8 cellular contexts compared by ENCODE assay signal in the genomic region with DNA sequence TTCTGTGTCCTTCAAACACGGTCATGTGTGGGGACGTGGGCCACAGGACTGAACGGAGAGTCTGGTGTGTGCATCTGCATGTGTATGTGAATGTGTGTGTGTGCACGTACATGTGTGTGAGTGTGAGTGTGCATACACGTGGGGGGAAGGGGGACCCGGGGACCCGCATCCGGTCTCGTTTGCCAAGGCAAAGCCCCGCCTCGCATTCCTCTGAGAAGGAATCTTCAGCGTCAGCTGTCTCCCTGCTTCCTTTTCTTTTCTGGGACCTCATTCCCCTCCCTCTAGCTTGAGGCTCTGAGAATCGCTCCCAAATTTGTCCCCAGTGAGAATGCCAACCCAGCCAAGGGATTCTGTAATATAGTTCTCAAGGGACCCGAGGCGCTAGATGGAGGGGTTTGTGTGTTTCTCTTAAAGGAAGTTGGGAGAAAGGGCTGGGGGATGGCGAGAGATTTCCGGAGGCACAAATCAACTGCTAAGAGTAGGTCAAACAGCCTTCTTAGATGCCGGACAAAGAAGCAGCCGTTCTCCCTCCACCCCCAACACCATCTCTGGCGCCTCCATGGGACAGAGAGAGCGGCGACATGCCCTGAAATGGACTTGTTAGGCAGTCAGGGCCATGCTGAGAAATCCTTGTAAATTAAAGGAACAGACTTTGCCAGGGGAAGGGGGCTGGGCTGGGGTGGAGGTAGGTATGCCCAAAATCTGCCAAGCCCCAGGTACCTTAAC. TPM values are rescaled to one million over a fixed set of nuclear protein-coding genes. Genes with fewer than 3 reads are reported as not detected.
DNase-seq lines count a peak whose midpoint lies in the region; ATAC-seq and TF ChIP-seq lines count a peak whose summit lies in the region.

No MANE protein-coding gene starts in this region.

- H3K4me3 Mint-ChIP-seq in effector memory CD8-positive, alpha-beta T cell, result peak overlapping the region; percentile 86 to 91

- no peaks in the 10 kb centered on the region for H3K9me3 Mint-ChIP-seq in effector memory CD8-positive, alpha-beta T cell

- peak overlapping the region; percentile 70 for H3K23ac ChIP-seq in mesendoderm (ENCODE audit: low read length)

- ATAC-seq in effector memory CD8-positive, alpha-beta T cell (replicated peaks), result no peak

- H3K4me3 ChIP-seq in mesendoderm (ENCODE audit: low read length) (no peak overlapping the region), tibial nerve (peak overlapping the region; percentile 2 to 45 (median 32)), SK-N-SH (ENCODE audit: low read depth in 2 of 2, low read length in 1 of 2) (no peak overlapping the region)

- H3K27ac Mint-ChIP-seq in effector memory CD8-positive, alpha-beta T cell, result peak overlapping the region; percentile 100

- H3K79me2 ChIP-seq in mesendoderm (ENCODE audit: control insufficient read depth, insufficient read depth, low read length), result peaks cover 30% of the 10 kb centered on the region
- H3K79me2 ChIP-seq in SK-N-SH (ENCODE audit: insufficient read depth), result peaks cover 98% of the 10 kb centered on the region

- no peak overlapping the region for H4K8ac ChIP-seq in mesendoderm (ENCODE audit: low read depth, low read length)

- no peaks in the 10 kb centered on the region for H3K36me3 ChIP-seq in mesendoderm (ENCODE audit: control insufficient read depth, insufficient read depth, low read length)
- H3K36me3 ChIP-seq in tibial nerve, result no peaks in the 10 kb centered on the region
- peaks cover 0 to 9% of the 10 kb centered on the region in 2 experiments for H3K36me3 ChIP-seq in SK-N-SH (replicated peaks in 1 of 2; ENCODE audit: control insufficient read depth in 1 of 2, insufficient read depth in 2 of 2, low read length in 1 of 2)

- DNase-seq in GM10248 (ENCODE audit: extremely low spot score) (peak; percentile 59), RWPE1 (ENCODE audit: low spot score) (no peak), mesendoderm (peak; percentile 90), tibial nerve (ENCODE audit: low spot score in 2 of 2) (no peak), SK-N-SH (no peak), D341Med (ENCODE audit: low spot score) (no peak), NCI-H187 (lab: John Stamatoyannopoulos, UW) (no peak)
- no peak for DNase-seq in effector memory CD8-positive, alpha-beta T cell

- peaks cover 96% of the 10 kb centered on the region for H3K36me3 Mint-ChIP-seq in effector memory CD8-positive, alpha-beta T cell (ENCODE audit: insufficient read depth)

- H3K9me3 ChIP-seq in tibial nerve (no peaks in the 10 kb centered on the region), SK-N-SH (no peaks in the 10 kb centered on the region)

- H3K4me2 ChIP-seq in mesendoderm (ENCODE audit: low read length) (peak overlapping the region; percentile 4), SK-N-SH (no peak overlapping the region)

- no CpG with 5 or more reads among the region's 22 CpGs for WGBS in mesendoderm (ENCODE audit: extremely low coverage, insufficient coverage, low lambda C conversion rate)
- WGBS in tibial nerve, 2 donors, result 2 to 7% methylated on average over 21 to 22 of the region's 22 CpGs
- WGBS in SK-N-SH (ENCODE audit: low lambda C conversion rate), result 77% methylated on average over 20 of the region's 22 CpGs

- H2BK5ac ChIP-seq in mesendoderm (ENCODE audit: low read length), result peak overlapping the region; percentile 21

- H3K79me1 ChIP-seq in mesendoderm (ENCODE audit: low read length), result peaks cover 13% of the 10 kb centered on the region

- POLR2A ChIA-PET in GM10248 (lab: Yijun Ruan, JAX), result interaction anchor here (1.1 to 2.0 kb wide), 3 partner anchors 10 to 23 kb away, joined by 3 to 13 read pairs (median 5); no protein-coding TSS in a partner anchor
- POLR2A ChIA-PET in RWPE1 (lab: Yijun Ruan, JAX; ENCODE audit: low non-redundant PET), result interaction anchor here (1.2 kb wide), 1 partner anchor 23 kb away, joined by 3 read pairs; no protein-coding TSS in a partner anchor
- POLR2A ChIA-PET in SK-N-SH (lab: Yijun Ruan, JAX), result no interaction called here

- TF ChIP-seq CTCF in GM10248 (IDR thresholded peaks at IDR 0.05; ENCODE audit: control extremely low read depth, extremely low read depth, low read depth, missing control alignments) (peak; percentile 47), RWPE1 (conservative IDR thresholded peaks at IDR 0.05; ENCODE audit: low read depth) (no peak), tibial nerve (IDR thresholded peaks at IDR 0.05) (peak in 3 of 5 experiments; percentile 5 to 36 (median 12)), SK-N-SH (IDR thresholded peaks at IDR 0.05) (no peak)

- peaks cover 4% of the 10 kb centered on the region for H3F3A ChIP-seq in SK-N-SH (replicated peaks; ENCODE audit: insufficient read depth)

- H3K9me2 ChIP-seq in SK-N-SH, result no peaks in the 10 kb centered on the region

- H3K9ac ChIP-seq in mesendoderm (ENCODE audit: low read length) (peak overlapping the region; percentile 42), SK-N-SH (no peak overlapping the region)

- H2BK15ac ChIP-seq in mesendoderm (replicated peaks; ENCODE audit: low read depth), result no peak overlapping the region

- no peak for TF ChIP-seq RAD21 in SK-N-SH (IDR thresholded peaks at IDR 0.05; ENCODE audit: low read length)

- CTCF ChIA-PET in GM10248 (lab: Yijun Ruan, JAX), result interaction anchor here (1.0 to 4.8 kb wide), 9 partner anchors 9 to 47 kb away, joined by 3 to 34 read pairs (median 5); a partner anchor contains a TSS
- CTCF ChIA-PET in RWPE1 (lab: Yijun Ruan, JAX), result interaction anchor here (0.6 to 1.3 kb wide), 3 partner anchors 33 to 147 kb away, joined by 4 to 5 read pairs (median 4); no protein-coding TSS in a partner anchor
- CTCF ChIA-PET in SK-N-SH (lab: Yijun Ruan, JAX), result interaction anchor here (0.7 to 1.3 kb wide), 5 partner anchors 26 to 47 kb away, joined by 3 to 4 read pairs (median 3); a partner anchor contains a TSS

- peaks cover 15% of the 10 kb centered on the region for H4K20me1 ChIP-seq in SK-N-SH (ENCODE audit: insufficient read depth)

- H3K4me1 ChIP-seq in mesendoderm (ENCODE audit: control insufficient read depth, low read depth, low read length) (peaks cover 16% of the 10 kb centered on the region), tibial nerve (peaks cover 0 to 66% (median 58%) of the 10 kb centered on the region in 4 donors), SK-N-SH (ENCODE audit: control insufficient read depth in 1 of 2, insufficient read depth in 2 of 2, low read depth in 1 of 2, low read length in 1 of 2) (peaks cover 12 to 47% of the 10 kb centered on the region in 2 experiments; a peak in 3 of 4 replicates)

- no peak overlapping the region for H2AK5ac ChIP-seq in mesendoderm (ENCODE audit: low read length)

- TF ChIP-seq EP300 in tibial nerve (IDR thresholded peaks at IDR 0.05) (no peak), SK-N-SH (IDR thresholded peaks at IDR 0.05; ENCODE audit: borderline replicate concordance in 1 of 2, low read depth in 1 of 2, low read length in 1 of 2) (no peak)

- peak overlapping the region; percentile 88 for H3K56ac ChIP-seq in mesendoderm (ENCODE audit: low read length)

- no peaks in the 10 kb centered on the region for H3K27me3 Mint-ChIP-seq in effector memory CD8-positive, alpha-beta T cell

- TF ChIP-seq POLR2A in tibial nerve (IDR thresholded peaks at IDR 0.05), result no peak

- H3K27me3 ChIP-seq in mesendoderm (ENCODE audit: insufficient read depth, low read length, poor library complexity) (no peaks in the 10 kb centered on the region), tibial nerve (no peaks in the 10 kb centered on the region), SK-N-SH (ENCODE audit: insufficient read depth) (no peaks in the 10 kb centered on the region)

- H3K27ac ChIP-seq in RWPE1, result peak overlapping the region; percentile 95
- peak overlapping the region; percentile 52 for H3K27ac ChIP-seq in mesendoderm (ENCODE audit: low read depth, low read length)
- peak overlapping the region; percentile 14 to 90 (median 82) for H3K27ac ChIP-seq in tibial nerve
- no peak overlapping the region for H3K27ac ChIP-seq in SK-N-SH (ENCODE audit: low read depth in 2 of 2, low read length in 1 of 2)

- no peak overlapping the region for H2AFZ ChIP-seq in SK-N-SH (ENCODE audit: low read depth)

- peak overlapping the region; percentile 65 for H3K18ac ChIP-seq in mesendoderm (ENCODE audit: low read length)

- peaks cover 87 to 88% of the 10 kb centered on the region in 2 donors for H3K4me1 Mint-ChIP-seq in effector memory CD8-positive, alpha-beta T cell (ENCODE audit: low read depth in 2 of 2)

- H4K5ac ChIP-seq in mesendoderm (ENCODE audit: low read length), result no peak overlapping the region

- no peak overlapping the region for H3K4ac ChIP-seq in mesendoderm (ENCODE audit: low read depth, low read length)

- H2BK120ac ChIP-seq in mesendoderm (ENCODE audit: low read depth, low read length), result peak overlapping the region; percentile 14

TF ChIP-seq in SK-N-SH, 30 proteins besides CTCF, POLR2A, EP300 and RAD21 (continues in another document):
- TF ChIP-seq CHD2 (IDR thresholded peaks at IDR 0.05; ENCODE audit: low read length, partially characterized antibody), result no peak
- no peak for TF ChIP-seq TAF1 (IDR thresholded peaks at IDR 0.05; ENCODE audit: borderline replicate concordance, low read depth, low read length)
- TF ChIP-seq NFIC (IDR thresholded peaks at IDR 0.05; ENCODE audit: borderline replicate concordance), result no peak

RNA-seq across cellular contexts. Expression of a gene that starts 6.6 kb away (rescaled TPM):
- polyA plus RNA-seq in mesendoderm (2013, experiment 1 of 2), result 10.7 TPM
- polyA plus RNA-seq in mesendoderm (2013, experiment 2 of 2), result 11.3 TPM
- total RNA-seq in tibial nerve, result 10 to 100 TPM in 2 of 4 donors, 1 to 10 TPM in 2; 3.6 to 19.2 (median 9.2) TPM
- 10.5 TPM in 2 replicates for polyA plus RNA-seq in SK-N-SH (2012; rRNA removed)
- polyA plus RNA-seq in SK-N-SH (2012; cell fraction: cytosol; rRNA removed), result 8.2 and 9.1 TPM in 2 replicates
- polyA plus RNA-seq in SK-N-SH (2012; cell fraction: nucleus; rRNA removed), result 18.5 and 29.7 TPM in 2 replicates

RNA-seq across cellular contexts. Expression of a gene that starts 47.5 kb away (rescaled TPM):
- 12.5 TPM for polyA plus RNA-seq in mesendoderm (2013, experiment 1 of 2)
- polyA plus RNA-seq in mesendoderm (2013, experiment 2 of 2), result 11.6 TPM
- total RNA-seq in tibial nerve, result 10 to 100 TPM; 31.2 to 42.0 (median 35.3) TPM
- 18.5 and 26.2 TPM in 2 replicates for polyA plus RNA-seq in SK-N-SH (2012; rRNA removed)
- polyA plus RNA-seq in SK-N-SH (2012; cell fraction: cytosol; rRNA removed), result 11.9 and 17.9 TPM in 2 replicates
- 38.5 and 69.7 TPM in 2 replicates for polyA plus RNA-seq in SK-N-SH (2012; cell fraction: nucleus; rRNA removed)

Comparison
In these comparisons a context has a peak if more than half of its experiments do, and no peak if none do; other contexts are left out.
1. DNase-seq: peak in GM10248 (single experiment) and mesendoderm (single experiment); none in RWPE1 (single experiment), effector memory CD8-positive, alpha-beta T cell (0 of 3), tibial nerve (0 of 2), SK-N-SH (single experiment), D341Med (single experiment) and NCI-H187 (0 of 2).
2. CTCF ChIP-seq: peak in GM10248 (single experiment) and tibial nerve (3 of 5); none in RWPE1 (single experiment) and SK-N-SH (single experiment).
3. H3K27ac ChIP-seq: peak in RWPE1 (single experiment), mesendoderm (single experiment) and tibial nerve (4 of 4); none in SK-N-SH (0 of 2).
4. H3K4me3 ChIP-seq: peak in tibial nerve (4 of 4); none in mesendoderm (single experiment) and SK-N-SH (0 of 2).